ENCODE assay signal across 30 cellular contexts in genomic region chr18:28034567-28034966, GRCh38.
"Had no signal": no experiment of that assay in that cellular context is flagged by ENCODE, and none has a peak within 500 bp of the region (broad histone marks: within the 10 kb centered on the region; RNA-seq: fewer than 3 reads in every experiment).

No MANE protein-coding gene starts in this region.

- H3K9me3 ChIP-seq: ascending aorta, body of pancreas, breast epithelium had no signal

- H3K27ac ChIP-seq: ascending aorta, body of pancreas, breast epithelium, PC-9, RWPE1, WERI-Rb-1 had no signal

- H3K27me3 Mint-ChIP-seq: activated CD4-positive, alpha-beta T cell treated with anti-CD3 and anti-CD28 coated beads, Interleukin-2, amount 10 ng/mL, durations not matched to agents 24 days and 14 days; activated CD8-positive, alpha-beta T cell treated with anti-CD3 and anti-CD28 coated beads for 36 hours; activated naive CD8-positive, alpha-beta T cell treated with anti-CD3 and anti-CD28 coated beads for 36 hours; activated T-helper 17 cell treated with anti-CD3 and anti-CD28 coated beads, Interleukin-2, amount 50 U/mL, for 72 hours; T-cell; T-helper 17 cell had no signal

- H2AFZ ChIP-seq: PC-9 had no signal

- H3K36me3 Mint-ChIP-seq: activated naive CD8-positive, alpha-beta T cell treated with anti-CD3 and anti-CD28 coated beads for 36 hours; T-cell had no signal

- H3K36me3 ChIP-seq: ascending aorta, breast epithelium, WERI-Rb-1 had no signal

- ATAC-seq: activated CD8-positive, alpha-beta T cell treated with anti-CD3 and anti-CD28 coated beads for 36 hours; activated T-cell treated with anti-CD3 and anti-CD28 coated beads, Interleukin-2, amount 50 U/mL, for 72 hours; activated T-helper 17 cell treated with anti-CD3 and anti-CD28 coated beads, Interleukin-2, amount 50 U/mL, for 72 hours; body of pancreas; Right ventricle myocardium inferior; SK-N-SH treated with all-trans-retinoic acid at 6 μM for 48 hours; T-cell; T-helper 17 cell had no signal

- DNase-seq: activated CD4-positive, alpha-beta T cell treated with anti-CD3 and anti-CD28 coated beads, Interleukin-2, amount 10 ng/mL, durations not matched to agents 24 days and 14 days; activated CD4-positive, alpha-beta T cell treated with anti-CD3 and anti-CD28 coated beads, Interleukin-2, amount 50 U/mL, for 4 hours; activated CD8-positive, alpha-beta T cell treated with anti-CD3 and anti-CD28 coated beads for 36 hours; activated effector memory CD4-positive, alpha-beta T cell treated with anti-CD3 and anti-CD28 coated beads, Interleukin-2, amount 50 U/mL, for 16 hours; activated naive CD4-positive, alpha-beta T cell; activated naive CD4-positive, alpha-beta T cell treated with anti-CD3 and anti-CD28 coated beads, Interleukin-2, amount 50 U/mL, for 16 hours; activated naive CD8-positive, alpha-beta T cell treated with anti-CD3 and anti-CD28 coated beads for 36 hours; activated T-cell treated with anti-CD3 and anti-CD28 coated beads, Interleukin-2, amount 50 U/mL, for 1 hour; activated T-cell treated with anti-CD3 and anti-CD28 coated beads, Interleukin-2, amount 50 U/mL, for 72 hours; amygdala; body of pancreas; Karpas-422; KBM-7; NCI-H1048; NCI-H1436 treated with DMSO at 0.1 percent for 48 hours; NCI-H1694 treated with DMSO at 0.1 percent for 48 hours; NCI-H2029; NCI-H345; NCI-H524 treated with DMSO at 0.1 percent for 48 hours; PC-9; SIG-M5; T-cell; T-helper 17 cell; WERI-Rb-1 had no signal

- H3K4me1 Mint-ChIP-seq: activated CD4-positive, alpha-beta T cell treated with anti-CD3 and anti-CD28 coated beads, Interleukin-2, amount 10 ng/mL, durations not matched to agents 24 days and 14 days; activated naive CD8-positive, alpha-beta T cell treated with anti-CD3 and anti-CD28 coated beads for 36 hours; activated T-helper 17 cell treated with anti-CD3 and anti-CD28 coated beads, Interleukin-2, amount 50 U/mL, for 72 hours; T-cell; T-helper 17 cell had no signal

- H3K27ac Mint-ChIP-seq: activated CD4-positive, alpha-beta T cell treated with anti-CD3 and anti-CD28 coated beads, Interleukin-2, amount 10 ng/mL, durations not matched to agents 24 days and 14 days; activated CD8-positive, alpha-beta T cell treated with anti-CD3 and anti-CD28 coated beads for 36 hours; activated naive CD8-positive, alpha-beta T cell treated with anti-CD3 and anti-CD28 coated beads for 36 hours; activated T-cell treated with anti-CD3 and anti-CD28 coated beads, Interleukin-2, amount 50 U/mL, for 72 hours; activated T-helper 17 cell treated with anti-CD3 and anti-CD28 coated beads, Interleukin-2, amount 50 U/mL, for 72 hours; T-cell; T-helper 17 cell had no signal

- H3K27me3 ChIP-seq: ascending aorta, body of pancreas, breast epithelium had no signal

- H3K4me2 ChIP-seq: PC-9 had no signal

- H3K4me3 Mint-ChIP-seq: activated CD4-positive, alpha-beta T cell treated with anti-CD3 and anti-CD28 coated beads, Interleukin-2, amount 10 ng/mL, durations not matched to agents 24 days and 14 days; activated CD8-positive, alpha-beta T cell treated with anti-CD3 and anti-CD28 coated beads for 36 hours; activated naive CD8-positive, alpha-beta T cell treated with anti-CD3 and anti-CD28 coated beads for 36 hours; activated T-cell treated with anti-CD3 and anti-CD28 coated beads, Interleukin-2, amount 50 U/mL, for 72 hours; activated T-helper 17 cell treated with anti-CD3 and anti-CD28 coated beads, Interleukin-2, amount 50 U/mL, for 72 hours; T-cell; T-helper 17 cell had no signal

- H3K4me3 ChIP-seq: ascending aorta, body of pancreas, breast epithelium, PC-9 had no signal

- H3K4me1 ChIP-seq: ascending aorta, body of pancreas, breast epithelium had no signal
